In the genomic region with DNA sequence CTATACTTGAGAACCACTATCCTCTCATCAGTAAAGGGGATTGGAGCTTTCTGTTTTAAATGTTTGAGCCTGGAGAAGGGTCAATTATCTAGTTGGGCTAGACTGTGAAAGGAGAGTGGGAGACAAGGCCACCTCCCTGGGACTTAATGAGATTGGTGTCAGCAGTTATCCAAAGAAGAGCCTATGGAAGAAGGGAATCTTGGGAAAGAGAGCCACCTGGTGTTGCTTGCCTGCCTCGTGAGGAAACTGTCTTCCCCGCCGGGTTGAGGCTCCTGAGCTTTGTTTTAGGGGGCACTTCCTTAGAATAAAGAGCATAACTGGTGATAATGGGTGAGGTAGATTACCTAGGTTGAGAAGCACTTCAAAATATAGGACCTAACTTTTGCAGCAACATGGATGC, we compare ENCODE assay signal across 16 cellular contexts. TPM values are rescaled to one million over a fixed set of nuclear protein-coding genes. Genes with fewer than 3 reads are reported as not detected.
DNase-seq lines count a peak whose midpoint lies in the region; ATAC-seq and TF ChIP-seq lines count a peak whose summit lies in the region.
"Had no signal": no experiment of that assay in that cellular context is flagged by ENCODE, and none has a peak within 500 bp of the region (broad histone marks: within the 10 kb centered on the region; RNA-seq: fewer than 3 reads in every experiment).

No MANE protein-coding gene starts in this region.

- H3K4me3 ChIP-seq in brain microvascular endothelial cell (ENCODE audit: low read depth, low read length) (no peak overlapping the region), Karpas-422 (ENCODE audit: low read length) (no peak overlapping the region)

- no peak overlapping the region for H3K9ac ChIP-seq in Karpas-422 (ENCODE audit: low read length)

- H3K9me2 ChIP-seq in Karpas-422 (replicated peaks; ENCODE audit: insufficient read depth, low read length): no peaks in the 10 kb centered on the region

- H3K27ac Mint-ChIP-seq in neural crest cell (ENCODE audit: unreplicated experiment): no peak overlapping the region

- DNase-seq in NCI-H345 (lab: John Stamatoyannopoulos, UW) (peak; percentile 3), NCI-H345 treated with DMSO at 0.1 percent for 48 hours (lab: John Stamatoyannopoulos, UW; ENCODE audit: unreplicated experiment) (no peak), brain microvascular endothelial cell (no peak), neural crest cell (ENCODE audit: low read depth, low spot score) (no peak), epidermal melanocyte (ENCODE audit: insufficient read length, low spot score) (no peak), Karpas-422 (no peak)
- DNase-seq: ACHN, amygdala, NCI-H1048, NCI-H226, occipital lobe had no signal

- no peaks in the 10 kb centered on the region for H4K20me1 ChIP-seq in Karpas-422 (ENCODE audit: insufficient read depth, low read depth, low read length)

- H2AFZ ChIP-seq in Karpas-422 (ENCODE audit: low read length): no peak overlapping the region

- H3K36me3 ChIP-seq in brain microvascular endothelial cell (replicated peaks): no peaks in the 10 kb centered on the region
- no peaks in the 10 kb centered on the region for H3K36me3 ChIP-seq in Karpas-422 (ENCODE audit: insufficient read depth, low read length)

- no peak for ATAC-seq in GM18867 (IDR thresholded peaks at IDR 0.05; ENCODE audit: unreplicated experiment)
- ATAC-seq: activated T-helper 17 cell treated with anti-CD3 and anti-CD28 coated beads, Interleukin-2, amount 50 U/mL, for 72 hours had no signal

- H3K27me3 ChIP-seq in brain microvascular endothelial cell (replicated peaks) (no peaks in the 10 kb centered on the region), Karpas-422 (ENCODE audit: low read length) (no peaks in the 10 kb centered on the region)

- in situ Hi-C loops in brain microvascular endothelial cell (cut with HindIII; ENCODE audit: low pct_ligation_motif_present, low sequenced_read_pairs): no loop called here

- peaks cover 16% of the 10 kb centered on the region for H3K4me1 Mint-ChIP-seq in neural crest cell
- H3K4me1 Mint-ChIP-seq: activated T-helper 17 cell treated with anti-CD3 and anti-CD28 coated beads, Interleukin-2, amount 50 U/mL, for 72 hours had no signal

- H3K27ac ChIP-seq in brain microvascular endothelial cell (no peak overlapping the region), Karpas-422 (ENCODE audit: low read length) (no peak overlapping the region)
- H3K27ac ChIP-seq: RWPE1 had no signal

- H3K9me3 Mint-ChIP-seq in neural crest cell: no peaks in the 10 kb centered on the region
- H3K9me3 Mint-ChIP-seq: activated T-helper 17 cell treated with anti-CD3 and anti-CD28 coated beads, Interleukin-2, amount 50 U/mL, for 72 hours had no signal

- no peaks in the 10 kb centered on the region for H3K36me3 Mint-ChIP-seq in neural crest cell (ENCODE audit: low read depth)

- H3K4me2 ChIP-seq in Karpas-422 (ENCODE audit: low read depth, low read length, poor library complexity, severe bottlenecking): no peak overlapping the region

- no peaks in the 10 kb centered on the region for H3K27me3 Mint-ChIP-seq in neural crest cell (ENCODE audit: low read depth)
- H3K27me3 Mint-ChIP-seq: activated T-helper 17 cell treated with anti-CD3 and anti-CD28 coated beads, Interleukin-2, amount 50 U/mL, for 72 hours had no signal

- H3K4me3 Mint-ChIP-seq in neural crest cell: no peak overlapping the region
- H3K4me3 Mint-ChIP-seq: activated T-helper 17 cell treated with anti-CD3 and anti-CD28 coated beads, Interleukin-2, amount 50 U/mL, for 72 hours had no signal

- H3K79me2 ChIP-seq in Karpas-422 (ENCODE audit: low read length): no peaks in the 10 kb centered on the region

- TF ChIP-seq CTCF in LNCAP (IDR thresholded peaks at IDR 0.05): peak; percentile 25; the same call in 1 of the 2 replicates
- peak; percentile 40 for TF ChIP-seq CTCF in brain microvascular endothelial cell (IDR thresholded peaks at IDR 0.05; ENCODE audit: low read depth, low read length, missing control alignments)
- TF ChIP-seq CTCF in neural crest cell (conservative IDR thresholded peaks at IDR 0.05): peak; percentile 38

- no peaks in the 10 kb centered on the region for H3K9me3 ChIP-seq in Karpas-422 (ENCODE audit: low read length)

- no peaks in the 10 kb centered on the region for H3K4me1 ChIP-seq in Karpas-422 (ENCODE audit: low read length)

RNA-seq across cellular contexts. Expression of a gene that starts 32.0 kb away (rescaled TPM):
- total RNA-seq in neural crest cell: 5.8 and 6.7 TPM in 2 replicates
- total RNA-seq in Karpas-422 (2014; rRNA removed; shearing (Covaris generic); ENCODE audit: low replicate concordance): 0.47 and 0.67 TPM in 2 replicates
- total RNA-seq: activated T-helper 17 cell treated with anti-CD3 and anti-CD28 coated beads, Interleukin-2, amount 50 U/mL, for 72 hours; T-helper 2 cell treated with Interferon-gamma antibody and Interleukin-4, amounts not matched to agents 100 ng/mL and 5 ng/mL, for 36 hours had no signal
